ENCODE assay signal across 2 cellular contexts in the genomic region with DNA sequence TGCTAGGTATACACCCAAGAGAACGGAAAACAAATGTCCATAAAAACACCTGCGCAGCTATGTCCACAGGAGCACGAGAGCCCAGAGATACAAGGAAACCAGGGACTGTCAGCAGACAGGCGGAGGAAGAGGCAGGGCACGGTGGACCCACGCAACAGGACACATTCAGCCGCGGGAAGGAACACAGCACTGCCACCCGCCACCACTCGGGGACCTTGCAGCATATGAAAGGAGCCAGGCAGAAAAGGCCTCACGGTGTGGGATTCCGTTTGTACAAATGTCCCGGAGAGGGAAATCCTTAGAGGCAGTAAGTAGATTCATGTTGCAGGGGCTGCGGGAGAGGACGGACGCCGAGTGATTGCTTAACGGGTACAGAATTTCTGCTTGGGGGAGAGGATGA.
TF ChIP-seq lines count a peak whose summit lies in the region.

No MANE protein-coding gene starts in this region.

TF ChIP-seq in GM12878, 131 proteins besides CTCF, POLR2A, EP300 and RAD21:
- TF ChIP-seq, protein P1, sequence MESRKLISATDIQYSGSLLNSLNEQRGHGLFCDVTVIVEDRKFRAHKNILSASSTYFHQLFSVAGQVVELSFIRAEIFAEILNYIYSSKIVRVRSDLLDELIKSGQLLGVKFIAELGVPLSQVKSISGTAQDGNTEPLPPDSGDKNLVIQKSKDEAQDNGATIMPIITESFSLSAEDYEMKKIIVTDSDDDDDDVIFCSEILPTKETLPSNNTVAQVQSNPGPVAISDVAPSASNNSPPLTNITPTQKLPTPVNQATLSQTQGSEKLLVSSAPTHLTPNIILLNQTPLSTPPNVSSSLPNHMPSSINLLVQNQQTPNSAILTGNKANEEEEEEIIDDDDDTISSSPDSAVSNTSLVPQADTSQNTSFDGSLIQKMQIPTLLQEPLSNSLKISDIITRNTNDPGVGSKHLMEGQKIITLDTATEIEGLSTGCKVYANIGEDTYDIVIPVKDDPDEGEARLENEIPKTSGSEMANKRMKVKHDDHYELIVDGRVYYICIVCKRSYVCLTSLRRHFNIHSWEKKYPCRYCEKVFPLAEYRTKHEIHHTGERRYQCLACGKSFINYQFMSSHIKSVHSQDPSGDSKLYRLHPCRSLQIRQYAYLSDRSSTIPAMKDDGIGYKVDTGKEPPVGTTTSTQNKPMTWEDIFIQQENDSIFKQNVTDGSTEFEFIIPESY (IDR thresholded peaks at IDR 0.05): peak; percentile 68; the same call in 1 of the 2 replicates
- TF ChIP-seq, protein P2, sequence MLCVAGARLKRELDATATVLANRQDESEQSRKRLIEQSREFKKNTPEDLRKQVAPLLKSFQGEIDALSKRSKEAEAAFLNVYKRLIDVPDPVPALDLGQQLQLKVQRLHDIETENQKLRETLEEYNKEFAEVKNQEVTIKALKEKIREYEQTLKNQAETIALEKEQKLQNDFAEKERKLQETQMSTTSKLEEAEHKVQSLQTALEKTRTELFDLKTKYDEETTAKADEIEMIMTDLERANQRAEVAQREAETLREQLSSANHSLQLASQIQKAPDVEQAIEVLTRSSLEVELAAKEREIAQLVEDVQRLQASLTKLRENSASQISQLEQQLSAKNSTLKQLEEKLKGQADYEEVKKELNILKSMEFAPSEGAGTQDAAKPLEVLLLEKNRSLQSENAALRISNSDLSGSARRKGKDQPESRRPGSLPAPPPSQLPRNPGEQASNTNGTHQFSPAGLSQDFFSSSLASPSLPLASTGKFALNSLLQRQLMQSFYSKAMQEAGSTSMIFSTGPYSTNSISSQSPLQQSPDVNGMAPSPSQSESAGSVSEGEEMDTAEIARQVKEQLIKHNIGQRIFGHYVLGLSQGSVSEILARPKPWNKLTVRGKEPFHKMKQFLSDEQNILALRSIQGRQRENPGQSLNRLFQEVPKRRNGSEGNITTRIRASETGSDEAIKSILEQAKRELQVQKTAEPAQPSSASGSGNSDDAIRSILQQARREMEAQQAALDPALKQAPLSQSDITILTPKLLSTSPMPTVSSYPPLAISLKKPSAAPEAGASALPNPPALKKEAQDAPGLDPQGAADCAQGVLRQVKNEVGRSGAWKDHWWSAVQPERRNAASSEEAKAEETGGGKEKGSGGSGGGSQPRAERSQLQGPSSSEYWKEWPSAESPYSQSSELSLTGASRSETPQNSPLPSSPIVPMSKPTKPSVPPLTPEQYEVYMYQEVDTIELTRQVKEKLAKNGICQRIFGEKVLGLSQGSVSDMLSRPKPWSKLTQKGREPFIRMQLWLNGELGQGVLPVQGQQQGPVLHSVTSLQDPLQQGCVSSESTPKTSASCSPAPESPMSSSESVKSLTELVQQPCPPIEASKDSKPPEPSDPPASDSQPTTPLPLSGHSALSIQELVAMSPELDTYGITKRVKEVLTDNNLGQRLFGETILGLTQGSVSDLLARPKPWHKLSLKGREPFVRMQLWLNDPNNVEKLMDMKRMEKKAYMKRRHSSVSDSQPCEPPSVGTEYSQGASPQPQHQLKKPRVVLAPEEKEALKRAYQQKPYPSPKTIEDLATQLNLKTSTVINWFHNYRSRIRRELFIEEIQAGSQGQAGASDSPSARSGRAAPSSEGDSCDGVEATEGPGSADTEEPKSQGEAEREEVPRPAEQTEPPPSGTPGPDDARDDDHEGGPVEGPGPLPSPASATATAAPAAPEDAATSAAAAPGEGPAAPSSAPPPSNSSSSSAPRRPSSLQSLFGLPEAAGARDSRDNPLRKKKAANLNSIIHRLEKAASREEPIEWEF (IDR thresholded peaks at IDR 0.05; ENCODE audit: insufficient replicate concordance, low read depth, low read length): no peak

TF ChIP-seq in SK-N-SH treated with all-trans-retinoic acid at 6 μM for 48 hours, 23 proteins besides CTCF, POLR2A, EP300 and RAD21:
- TF ChIP-seq CSDC2 (CRISPR knock-in tag; IDR thresholded peaks at IDR 0.05): no peak
- no peak for TF ChIP-seq TCF4 (CRISPR knock-in tag; IDR thresholded peaks at IDR 0.05; ENCODE audit: borderline replicate concordance)
- TF ChIP-seq, protein P3, sequence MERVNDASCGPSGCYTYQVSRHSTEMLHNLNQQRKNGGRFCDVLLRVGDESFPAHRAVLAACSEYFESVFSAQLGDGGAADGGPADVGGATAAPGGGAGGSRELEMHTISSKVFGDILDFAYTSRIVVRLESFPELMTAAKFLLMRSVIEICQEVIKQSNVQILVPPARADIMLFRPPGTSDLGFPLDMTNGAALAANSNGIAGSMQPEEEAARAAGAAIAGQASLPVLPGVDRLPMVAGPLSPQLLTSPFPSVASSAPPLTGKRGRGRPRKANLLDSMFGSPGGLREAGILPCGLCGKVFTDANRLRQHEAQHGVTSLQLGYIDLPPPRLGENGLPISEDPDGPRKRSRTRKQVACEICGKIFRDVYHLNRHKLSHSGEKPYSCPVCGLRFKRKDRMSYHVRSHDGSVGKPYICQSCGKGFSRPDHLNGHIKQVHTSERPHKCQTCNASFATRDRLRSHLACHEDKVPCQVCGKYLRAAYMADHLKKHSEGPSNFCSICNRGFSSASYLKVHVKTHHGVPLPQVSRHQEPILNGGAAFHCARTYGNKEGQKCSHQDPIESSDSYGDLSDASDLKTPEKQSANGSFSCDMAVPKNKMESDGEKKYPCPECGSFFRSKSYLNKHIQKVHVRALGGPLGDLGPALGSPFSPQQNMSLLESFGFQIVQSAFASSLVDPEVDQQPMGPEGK (CRISPR knock-in tag; IDR thresholded peaks at IDR 0.05; ENCODE audit: borderline replicate concordance): no peak
